ENCODE assay signal across 14 cellular contexts in genomic region chrX:152989292-152989658, GRCh38. TPM values are rescaled to one million over a fixed set of nuclear protein-coding genes. Genes with fewer than 3 reads are reported as not detected.
A peak's percentile ranks its signal among the peaks of the same experiment; 100 is the strongest.
DNase-seq lines count a peak whose midpoint lies in the region; ATAC-seq and TF ChIP-seq lines count a peak whose summit lies in the region.
"Had no signal": no experiment of that assay in that cellular context is flagged by ENCODE, and none has a peak within 500 bp of the region (broad histone marks: within the 10 kb centered on the region; RNA-seq: fewer than 3 reads in every experiment).

No MANE protein-coding gene starts in this region.

- peak; percentile 70 for ATAC-seq in activated T-helper 17 cell treated with anti-CD3 and anti-CD28 coated beads, Interleukin-2, amount 50 U/mL, for 72 hours (replicated peaks)
- ATAC-seq in naive thymus-derived CD4-positive, alpha-beta T cell, result peak; percentile 37
- no peak for ATAC-seq in activated CD8-positive, alpha-beta T cell treated with anti-CD3 and anti-CD28 coated beads, Interleukin-2, amount 10 ng/mL, durations not matched to agents 7 days and 5 days

- H3K27ac Mint-ChIP-seq in activated T-helper 17 cell treated with anti-CD3 and anti-CD28 coated beads, Interleukin-2, amount 50 U/mL, for 72 hours, result peak overlapping the region; percentile 57
- H3K27ac Mint-ChIP-seq in naive thymus-derived CD4-positive, alpha-beta T cell, result peak overlapping the region in 6 of 9 donors; percentile 10 to 81 (median 55)
- H3K27ac Mint-ChIP-seq in activated CD8-positive, alpha-beta T cell treated with anti-CD3 and anti-CD28 coated beads, Interleukin-2, amount 10 ng/mL, durations not matched to agents 7 days and 5 days, result no peak overlapping the region
- H3K27ac Mint-ChIP-seq in HFFc6, result no peak overlapping the region

- intact Hi-C loops in naive thymus-derived CD4-positive, alpha-beta T cell (cut with micrococcal nuclease), result no loop called here

- peak overlapping the region; percentile 44 for H3K4me3 Mint-ChIP-seq in activated T-helper 17 cell treated with anti-CD3 and anti-CD28 coated beads, Interleukin-2, amount 50 U/mL, for 72 hours
- H3K4me3 Mint-ChIP-seq in naive thymus-derived CD4-positive, alpha-beta T cell, result peak overlapping the region in 5 of 10 donors; percentile 30 to 60 (median 53)
- no peak overlapping the region for H3K4me3 Mint-ChIP-seq in activated CD8-positive, alpha-beta T cell treated with anti-CD3 and anti-CD28 coated beads, Interleukin-2, amount 10 ng/mL, durations not matched to agents 7 days and 5 days
- H3K4me3 Mint-ChIP-seq in HFFc6, result no peak overlapping the region

- H3K4me1 Mint-ChIP-seq in activated T-helper 17 cell treated with anti-CD3 and anti-CD28 coated beads, Interleukin-2, amount 50 U/mL, for 72 hours, result no peaks in the 10 kb centered on the region
- peaks cover 0 to 27% (median 0%) of the 10 kb centered on the region in 7 donors for H3K4me1 Mint-ChIP-seq in naive thymus-derived CD4-positive, alpha-beta T cell
- peaks cover 26% of the 10 kb centered on the region for H3K4me1 Mint-ChIP-seq in activated CD8-positive, alpha-beta T cell treated with anti-CD3 and anti-CD28 coated beads, Interleukin-2, amount 10 ng/mL, durations not matched to agents 7 days and 5 days (ENCODE audit: low read depth)
- H3K4me1 Mint-ChIP-seq in HFFc6 (ENCODE audit: low read depth), result no peaks in the 10 kb centered on the region

- CTCF ChIA-PET in naive thymus-derived CD4-positive, alpha-beta T cell (lab: Charles Lee), result no interaction called here
- CTCF ChIA-PET in activated CD8-positive, alpha-beta T cell treated with anti-CD3 and anti-CD28 coated beads, Interleukin-2, amount 10 ng/mL, durations not matched to agents 7 days and 5 days (lab: Charles Lee), result interaction anchor here (1.2 kb wide), 1 partner anchor 22 kb away, joined by 3 read pairs; no protein-coding TSS in a partner anchor

- no peaks in the 10 kb centered on the region for H3K36me3 ChIP-seq in H7 (replicated peaks; ENCODE audit: control insufficient read depth, insufficient read depth, low read length)
- no peaks in the 10 kb centered on the region for H3K36me3 ChIP-seq in naive thymus-derived CD4-positive, alpha-beta T cell (ENCODE audit: control insufficient read depth in 2 of 3, insufficient read depth in 3 of 3, low read length in 3 of 3)
- H3K36me3 ChIP-seq: suprapubic skin had no signal

- no peaks in the 10 kb centered on the region for H3K27me3 Mint-ChIP-seq in activated T-helper 17 cell treated with anti-CD3 and anti-CD28 coated beads, Interleukin-2, amount 50 U/mL, for 72 hours
- no peaks in the 10 kb centered on the region for H3K27me3 Mint-ChIP-seq in naive thymus-derived CD4-positive, alpha-beta T cell
- H3K27me3 Mint-ChIP-seq in activated CD8-positive, alpha-beta T cell treated with anti-CD3 and anti-CD28 coated beads, Interleukin-2, amount 10 ng/mL, durations not matched to agents 7 days and 5 days (ENCODE audit: low read depth), result no peaks in the 10 kb centered on the region
- peaks cover 5% of the 10 kb centered on the region; the same call in 1 of the 2 replicates for H3K27me3 Mint-ChIP-seq in HFFc6 (ENCODE audit: insufficient read depth)

- H3K36me3 Mint-ChIP-seq in activated T-helper 17 cell treated with anti-CD3 and anti-CD28 coated beads, Interleukin-2, amount 50 U/mL, for 72 hours (ENCODE audit: low read depth), result no peaks in the 10 kb centered on the region
- no peaks in the 10 kb centered on the region for H3K36me3 Mint-ChIP-seq in naive thymus-derived CD4-positive, alpha-beta T cell
- no peaks in the 10 kb centered on the region for H3K36me3 Mint-ChIP-seq in activated CD8-positive, alpha-beta T cell treated with anti-CD3 and anti-CD28 coated beads, Interleukin-2, amount 10 ng/mL, durations not matched to agents 7 days and 5 days (ENCODE audit: low read depth)
- H3K36me3 Mint-ChIP-seq in HFFc6 (ENCODE audit: low read depth), result no peaks in the 10 kb centered on the region

- no peaks in the 10 kb centered on the region for H3K9me3 Mint-ChIP-seq in activated T-helper 17 cell treated with anti-CD3 and anti-CD28 coated beads, Interleukin-2, amount 50 U/mL, for 72 hours
- H3K9me3 Mint-ChIP-seq in naive thymus-derived CD4-positive, alpha-beta T cell, result no peaks in the 10 kb centered on the region
- H3K9me3 Mint-ChIP-seq in activated CD8-positive, alpha-beta T cell treated with anti-CD3 and anti-CD28 coated beads, Interleukin-2, amount 10 ng/mL, durations not matched to agents 7 days and 5 days (ENCODE audit: insufficient read depth), result no peaks in the 10 kb centered on the region
- H3K9me3 Mint-ChIP-seq in HFFc6, result no peaks in the 10 kb centered on the region

- DNase-seq in NOMO-1 (lab: John Stamatoyannopoulos, UW; ENCODE audit: unreplicated experiment in 2 of 2), result peak; percentile 9 to 18
- no peak for DNase-seq in NOMO-1 treated with DMSO at 0.1 percent for 48 hours (lab: John Stamatoyannopoulos, UW; ENCODE audit: unreplicated experiment)
- DNase-seq in H7, result peak; percentile 13
- peak in 2 of 9 donors; percentile 3 to 7 for DNase-seq in naive thymus-derived CD4-positive, alpha-beta T cell
- no peak for DNase-seq in activated CD8-positive, alpha-beta T cell treated with anti-CD3 and anti-CD28 coated beads, Interleukin-2, amount 10 ng/mL, durations not matched to agents 7 days and 5 days
- no peak for DNase-seq in T-helper 9 cell
- no peak for DNase-seq in HFFc6
- DNase-seq: activated T-cell treated with anti-CD3 and anti-CD28 coated beads for 4 hours, DMS153, NCI-H1436 had no signal

- H3K27me3 ChIP-seq in H7 (ENCODE audit: control insufficient read depth, insufficient read depth, low read length), result no peaks in the 10 kb centered on the region
- no peaks in the 10 kb centered on the region for H3K27me3 ChIP-seq in naive thymus-derived CD4-positive, alpha-beta T cell (ENCODE audit: control insufficient read depth in 2 of 2, insufficient read depth in 2 of 2, low read length in 2 of 2)
- H3K27me3 ChIP-seq: suprapubic skin had no signal

- POLR2A ChIA-PET in naive thymus-derived CD4-positive, alpha-beta T cell (lab: Charles Lee), result no interaction called here
- POLR2A ChIA-PET in activated CD8-positive, alpha-beta T cell treated with anti-CD3 and anti-CD28 coated beads, Interleukin-2, amount 10 ng/mL, durations not matched to agents 7 days and 5 days (lab: Charles Lee), result no interaction called here

- H3K4me1 ChIP-seq in naive thymus-derived CD4-positive, alpha-beta T cell (ENCODE audit: control insufficient read depth in 2 of 2, insufficient read depth in 2 of 2, low read length in 2 of 2), result no peaks in the 10 kb centered on the region
- H3K4me1 ChIP-seq: suprapubic skin had no signal

- no peak overlapping the region for H3K4me3 ChIP-seq in H7 (ENCODE audit: insufficient read depth, low read depth, low read length)
- H3K4me3 ChIP-seq in naive thymus-derived CD4-positive, alpha-beta T cell (ENCODE audit: low read length), result no peak overlapping the region
- H3K4me3 ChIP-seq: suprapubic skin had no signal

- H3K9me3 ChIP-seq in naive thymus-derived CD4-positive, alpha-beta T cell (ENCODE audit: control insufficient read depth in 2 of 3, low read length in 3 of 3), result no peaks in the 10 kb centered on the region
- H3K9me3 ChIP-seq: suprapubic skin had no signal

- H3K27ac ChIP-seq in naive thymus-derived CD4-positive, alpha-beta T cell (ENCODE audit: low read depth, low read length), result peak overlapping the region; percentile 21
- H3K27ac ChIP-seq: 22Rv1, suprapubic skin had no signal

- no peak for TF ChIP-seq CTCF in HFFc6 (IDR thresholded peaks at IDR 0.05)

RNA-seq across cellular contexts. Expression of gene PNMA5, which starts 4.6 kb away (rescaled TPM):
- 0.22 TPM in 1 of 2 replicates, not detected in the other for total RNA-seq in H7 (2014; rRNA removed; shearing (Covaris generic))
- under 1 TPM; 0.13 to 0.17 TPM for total RNA-seq in activated T-helper 17 cell treated with anti-CD3 and anti-CD28 coated beads, Interleukin-2, amount 50 U/mL, for 72 hours
- under 1 TPM in 1 of 5 experiments, not detected in 4; 0.31 TPM for total RNA-seq in naive thymus-derived CD4-positive, alpha-beta T cell
- polyA plus RNA-seq in naive thymus-derived CD4-positive, alpha-beta T cell, result not detected
- not detected for total RNA-seq in activated CD8-positive, alpha-beta T cell treated with anti-CD3 and anti-CD28 coated beads, Interleukin-2, amount 10 ng/mL, durations not matched to agents 7 days and 5 days
- not detected for total RNA-seq in HFFc6 (2021; fragmentation: NEBNext Ultra II Directional; extraction: Animal tissue kit (Norgen Biotek cat#: 25700))
- total RNA-seq: bronchial epithelial cell, suprapubic skin had no signal

Comparison
In these comparisons a context has a peak if more than half of its experiments do, and no peak if none do; other contexts are left out.
1. DNase-seq: peak in NOMO-1 (2 of 2) and H7 (single experiment); none in NOMO-1 treated with DMSO at 0.1 percent for 48 hours (single experiment), activated CD8-positive, alpha-beta T cell treated with anti-CD3 and anti-CD28 coated beads, Interleukin-2, amount 10 ng/mL, durations not matched to agents 7 days and 5 days (single experiment), T-helper 9 cell (single experiment) and HFFc6 (single experiment).
2. H3K27ac Mint-ChIP-seq: peak in activated T-helper 17 cell treated with anti-CD3 and anti-CD28 coated beads, Interleukin-2, amount 50 U/mL, for 72 hours (single experiment) and naive thymus-derived CD4-positive, alpha-beta T cell (6 of 9); none in activated CD8-positive, alpha-beta T cell treated with anti-CD3 and anti-CD28 coated beads, Interleukin-2, amount 10 ng/mL, durations not matched to agents 7 days and 5 days (single experiment) and HFFc6 (single experiment).